ENCODE assay signal across 7 cellular contexts in the genomic region with DNA sequence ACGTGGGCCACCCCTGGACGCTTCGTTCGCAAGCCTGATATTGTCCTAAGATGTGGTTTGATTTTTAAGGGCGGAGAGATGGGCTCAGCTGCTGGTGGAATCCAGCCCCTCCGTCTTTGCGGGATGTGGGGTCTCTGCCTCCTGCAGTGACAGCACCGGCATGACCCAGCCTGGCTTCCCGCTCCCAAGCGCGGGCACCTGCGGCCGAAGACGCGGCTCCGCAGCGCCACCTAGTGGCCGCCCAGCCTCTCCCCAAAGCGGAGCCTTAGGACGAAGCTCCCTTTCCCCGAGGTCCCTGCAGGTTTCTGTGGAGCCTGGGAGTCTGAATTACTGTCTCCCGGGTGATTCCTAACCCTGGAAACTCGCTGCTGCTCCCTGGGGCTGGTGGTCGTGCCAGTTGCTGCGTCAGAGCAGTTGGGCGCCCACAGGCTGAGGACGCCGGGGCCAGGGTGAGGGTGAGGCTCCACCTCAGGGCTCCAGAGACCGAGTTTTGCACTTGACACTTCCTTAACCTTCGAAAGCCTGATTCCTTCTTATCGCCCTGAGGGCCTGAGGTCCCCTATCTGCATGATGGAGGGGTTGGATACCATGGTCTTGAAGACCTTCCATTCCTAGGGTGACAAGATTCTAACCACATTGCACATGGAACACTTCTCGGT.
DNase-seq lines count a peak whose midpoint lies in the region; TF ChIP-seq lines count a peak whose summit lies in the region.

No MANE protein-coding gene starts in this region.

- H3K4me1 ChIP-seq in colonic mucosa, result no peaks in the 10 kb centered on the region
- H3K4me1 ChIP-seq in mesenchymal stem cell (ENCODE audit: control insufficient read depth, insufficient read depth, low read depth, low read length), result peaks cover 31% of the 10 kb centered on the region

- peak; percentile 12 for DNase-seq in GOT3 (lab: John Stamatoyannopoulos, UW)
- peak; percentile 62 for DNase-seq in NB4 (ENCODE audit: low read depth)
- DNase-seq in activated CD4-positive, alpha-beta T cell treated with anti-CD3 and anti-CD28 coated beads for 4 hours, result peak; percentile 51
- DNase-seq in colonic mucosa, result peak; percentile 56
- DNase-seq in mesenchymal stem cell, result peak; percentile 30
- peak; percentile 25 to 28 for DNase-seq in stimulated activated CD8-positive, alpha-beta memory T cell treated with anti-CD3 and anti-CD28 coated beads, Interleukin-7, amount 100 ng/mL, for 48 hours (ENCODE audit: extremely low read depth in 1 of 2, low read depth in 1 of 2)

- H2AK5ac ChIP-seq in mesenchymal stem cell (ENCODE audit: low read length, severe bottlenecking), result no peak overlapping the region

- H3K14ac ChIP-seq in mesenchymal stem cell (ENCODE audit: low read length in 2 of 2), result no peak overlapping the region

- no peak overlapping the region for H2BK120ac ChIP-seq in mesenchymal stem cell (ENCODE audit: low read depth, low read length)

- H3K9ac ChIP-seq in colonic mucosa (ENCODE audit: low read depth in 2 of 2, low read length in 2 of 2), result no peak overlapping the region
- no peak overlapping the region for H3K9ac ChIP-seq in mesenchymal stem cell (ENCODE audit: low read length)

- H3K27ac ChIP-seq in colonic mucosa (no peak overlapping the region), mesenchymal stem cell (ENCODE audit: low read length, poor library complexity, severe bottlenecking) (no peak overlapping the region)

- no peak overlapping the region for H2BK15ac ChIP-seq in mesenchymal stem cell (ENCODE audit: low read depth, poor library complexity, severe bottlenecking)

- H3K4ac ChIP-seq in mesenchymal stem cell (ENCODE audit: low read depth in 1 of 2, low read length in 2 of 2), result no peak overlapping the region

- no peaks in the 10 kb centered on the region for H3K79me1 ChIP-seq in mesenchymal stem cell (replicated peaks; ENCODE audit: low read length, poor library complexity, severe bottlenecking)

- H3K23ac ChIP-seq in mesenchymal stem cell (ENCODE audit: low read length in 2 of 2), result no peak overlapping the region

- H3K4me3 ChIP-seq in NB4 (ENCODE audit: low read depth, low read length) (no peak overlapping the region), colonic mucosa (no peak overlapping the region), mesenchymal stem cell (ENCODE audit: insufficient read depth in 1 of 2, low read depth in 1 of 2, low read length in 2 of 2) (no peak overlapping the region)

- no peak overlapping the region for H2BK12ac ChIP-seq in mesenchymal stem cell (ENCODE audit: low read length in 2 of 2)

- H3K36me3 ChIP-seq in colonic mucosa (no peaks in the 10 kb centered on the region), mesenchymal stem cell (ENCODE audit: control insufficient read depth in 1 of 2, insufficient read depth in 2 of 2, low read depth in 1 of 2, low read length in 2 of 2) (no peaks in the 10 kb centered on the region)

- no peak for TF ChIP-seq POLR2A in NB4 (IDR thresholded peaks at IDR 0.05; ENCODE audit: extremely low read depth, insufficient read length)

- H4K91ac ChIP-seq in mesenchymal stem cell (ENCODE audit: low read length), result no peak overlapping the region

- H4K8ac ChIP-seq in mesenchymal stem cell (ENCODE audit: low read length), result no peak overlapping the region

- H3K18ac ChIP-seq in mesenchymal stem cell (ENCODE audit: low read depth in 1 of 2, low read length in 2 of 2), result no peak overlapping the region

- H2AFZ ChIP-seq in mesenchymal stem cell (ENCODE audit: low read depth, low read length), result no peak overlapping the region

- no peak overlapping the region for H3K4me2 ChIP-seq in mesenchymal stem cell (ENCODE audit: low read length, poor library complexity, severe bottlenecking)

- H3K27me3 ChIP-seq in colonic mucosa (no peaks in the 10 kb centered on the region), mesenchymal stem cell (ENCODE audit: control insufficient read depth in 1 of 2, insufficient read depth in 1 of 2, low read length in 2 of 2) (peaks cover 0 to 37% of the 10 kb centered on the region in 2 experiments)

- TF ChIP-seq CTCF in GM12872 (IDR thresholded peaks at IDR 0.05; ENCODE audit: insufficient read depth, low read depth, low read length), result peak; percentile 92
- peak; percentile 83 for TF ChIP-seq CTCF in NB4 (IDR thresholded peaks at IDR 0.05; ENCODE audit: low read depth, low read length)
- peak; percentile 88 for TF ChIP-seq CTCF in colonic mucosa (IDR thresholded peaks at IDR 0.05)

- H3K9me3 ChIP-seq in colonic mucosa, result no peaks in the 10 kb centered on the region
- H3K9me3 ChIP-seq in mesenchymal stem cell (ENCODE audit: control insufficient read depth, low read length), result no peaks in the 10 kb centered on the region

- H2BK5ac ChIP-seq in mesenchymal stem cell (ENCODE audit: low read depth, low read length, poor library complexity, severe bottlenecking), result no peak overlapping the region

- WGBS in mesenchymal stem cell, result 26% methylated on average over 32 of the region's 32 CpGs

- intact Hi-C loops in colonic mucosa (cut with DNase I), result no loop called here

Comparison
In these comparisons a context has a peak if more than half of its experiments do, and no peak if none do; other contexts are left out.
1. DNase-seq: peak in every context shown above with its lines; median percentile 62 in NB4; 56 in colonic mucosa; 51 in activated CD4-positive, alpha-beta T cell treated with anti-CD3 and anti-CD28 coated beads for 4 hours; 30 in mesenchymal stem cell; 26 in stimulated activated CD8-positive, alpha-beta memory T cell treated with anti-CD3 and anti-CD28 coated beads, Interleukin-7, amount 100 ng/mL, for 48 hours; 12 in GOT3.